ENCODE assay signal across 16 cellular contexts in genomic region chr7:139733751-139734150, GRCh38. TPM values are rescaled to one million over a fixed set of nuclear protein-coding genes. Genes with fewer than 3 reads are reported as not detected.
A peak's percentile ranks its signal among the peaks of the same experiment; 100 is the strongest.
DNase-seq lines count a peak whose midpoint lies in the region; ATAC-seq, FAIRE-seq and TF ChIP-seq lines count a peak whose summit lies in the region.
"Had no signal": no experiment of that assay in that cellular context is flagged by ENCODE, and none has a peak within 500 bp of the region (broad histone marks: within the 10 kb centered on the region; RNA-seq: fewer than 3 reads in every experiment).

No MANE protein-coding gene starts in this region.

- H3K27ac ChIP-seq in Panc1 (ENCODE audit: low read length) (peak overlapping the region; percentile 96; the same call in 1 of the 2 replicates), kidney (ENCODE audit: low read depth in 2 of 2, low read length in 2 of 2) (peak overlapping the region; percentile 43), suprapubic skin (peak overlapping the region; percentile 81)
- H3K27ac ChIP-seq: C4-2B, PC-9 had no signal

- DNase-seq in Panc1 (ENCODE audit: low read depth, low spot score) (no peak), MCF 10A (ENCODE audit: unreplicated experiment) (peak; percentile 44), kidney (no peak), suprapubic skin (ENCODE audit: low spot score in 2 of 2) (no peak), omental fat pad (ENCODE audit: low spot score) (no peak), A172 (ENCODE audit: low spot score) (no peak), H4 (ENCODE audit: low spot score) (no peak)
- DNase-seq: activated CD4-positive, alpha-beta T cell treated with anti-CD3 and anti-CD28 coated beads, Interleukin-2, amount 10 ng/mL, durations not matched to agents 24 days and 14 days; activated T-cell treated with anti-CD3 and anti-CD28 coated beads, Interleukin-2, amount 50 U/mL, for 72 hours; DND-41; NCI-H1092; PC-9; stimulated activated CD4-positive, alpha-beta T cell treated with anti-CD3 and anti-CD28 coated beads, Interleukin-2, amount 100 ng/mL, for 48 hours; T-helper 2 cell had no signal

- POLR2A ChIA-PET in Panc1 (lab: Charles Lee): no interaction called here
- POLR2A ChIA-PET in MCF 10A (lab: Yijun Ruan, JAX): interaction anchor here (1.0 to 5.0 kb wide), 5 partner anchors 8 to 53 kb away, joined by 3 to 72 read pairs (median 8); no protein-coding TSS in a partner anchor

- CTCF ChIA-PET in Panc1 (lab: Charles Lee) (no interaction called here), MCF 10A (lab: Yijun Ruan, JAX) (interaction anchor here (1.1 kb wide), 1 partner anchor 88 kb away, joined by 3 read pairs; no protein-coding TSS in a partner anchor)

- peak overlapping the region; percentile 87 for H3K27ac Mint-ChIP-seq in MCF 10A (ENCODE audit: low read depth, unreplicated experiment)
- H3K27ac Mint-ChIP-seq: activated CD4-positive, alpha-beta T cell treated with anti-CD3 and anti-CD28 coated beads, Interleukin-2, amount 10 ng/mL, durations not matched to agents 24 days and 14 days; activated T-cell treated with anti-CD3 and anti-CD28 coated beads, Interleukin-2, amount 50 U/mL, for 72 hours had no signal

- H3K9ac ChIP-seq in kidney (ENCODE audit: low read length in 2 of 2): no peak overlapping the region

- peaks cover 38% of the 10 kb centered on the region for H3K36me3 Mint-ChIP-seq in MCF 10A (ENCODE audit: insufficient read depth, unreplicated experiment)

- H3K9me3 ChIP-seq in Panc1 (ENCODE audit: control insufficient read depth, insufficient read depth, low read depth, low read length) (peaks cover 8% of the 10 kb centered on the region; the same call in 1 of the 2 replicates), kidney (ENCODE audit: control insufficient read depth in 1 of 2, low read length in 2 of 2) (no peaks in the 10 kb centered on the region), suprapubic skin (no peaks in the 10 kb centered on the region)

- H3K27me3 Mint-ChIP-seq in MCF 10A (ENCODE audit: insufficient read depth, unreplicated experiment): no peaks in the 10 kb centered on the region
- H3K27me3 Mint-ChIP-seq: activated CD4-positive, alpha-beta T cell treated with anti-CD3 and anti-CD28 coated beads, Interleukin-2, amount 10 ng/mL, durations not matched to agents 24 days and 14 days had no signal

- ATAC-seq in Panc1 (no peak), omental fat pad (ENCODE audit: low FRiP score) (no peak), HG03521 (IDR thresholded peaks at IDR 0.05; ENCODE audit: unreplicated experiment) (no peak)
- ATAC-seq: activated T-cell treated with anti-CD3 and anti-CD28 coated beads, Interleukin-2, amount 50 U/mL, for 72 hours had no signal

- H3K36me3 ChIP-seq in Panc1 (ENCODE audit: control insufficient read depth, insufficient read depth, low read length) (no peaks in the 10 kb centered on the region), kidney (ENCODE audit: control insufficient read depth in 1 of 2, insufficient read depth in 2 of 2, low read length in 2 of 2) (no peaks in the 10 kb centered on the region), suprapubic skin (no peaks in the 10 kb centered on the region)

- H3K4me1 Mint-ChIP-seq in MCF 10A (ENCODE audit: insufficient read depth, unreplicated experiment): peaks cover 84% of the 10 kb centered on the region

- H3K27me3 ChIP-seq in Panc1 (ENCODE audit: control insufficient read depth, insufficient read depth, low read length) (no peaks in the 10 kb centered on the region), suprapubic skin (no peaks in the 10 kb centered on the region)

- BruUV-seq in Panc1 (replicated peaks; lab: Mats Ljungman, UMichigan): no TSS peak
- TSS peak; percentile 77 for BruUV-seq in MCF 10A (replicated peaks; lab: Mats Ljungman, UMichigan)

- FAIRE-seq in kidney (lab: Jason Lieb, UNC): no peak

- no peak for TF ChIP-seq CTCF in Panc1 (IDR thresholded peaks at IDR 0.05)
- no peak for TF ChIP-seq CTCF in MCF 10A (IDR thresholded peaks at IDR 0.05; ENCODE audit: unreplicated experiment)
- no peak for TF ChIP-seq CTCF in kidney (IDR thresholded peaks at IDR 0.05; ENCODE audit: borderline replicate concordance, extremely low read depth, insufficient read depth)
- TF ChIP-seq CTCF in suprapubic skin (IDR thresholded peaks at IDR 0.05): no peak
- no peak for TF ChIP-seq CTCF in omental fat pad (IDR thresholded peaks at IDR 0.05)

- intact Hi-C loops in Panc1 (cut with micrococcal nuclease; ENCODE audit: unreplicated experiment): no loop called here
- intact Hi-C loops in MCF 10A (cut with micrococcal nuclease): loop anchor here (1.0 kb wide), 1 partner anchor 38 kb away; no protein-coding TSS in a partner anchor
- intact Hi-C loops in kidney (cut with DNase I): no loop called here

- H3K4me1 ChIP-seq in Panc1 (ENCODE audit: control insufficient read depth, insufficient read depth, low read length): peaks cover 47% of the 10 kb centered on the region
- H3K4me1 ChIP-seq in kidney (ENCODE audit: control insufficient read depth in 1 of 2, insufficient read depth in 1 of 2, low read depth in 1 of 2, low read length in 2 of 2): peaks cover 44 to 45% of the 10 kb centered on the region in 2 donors
- H3K4me1 ChIP-seq in suprapubic skin: peaks cover 59% of the 10 kb centered on the region

- H3K4me3 ChIP-seq in Panc1 (ENCODE audit: low read depth in 2 of 2, low read length in 2 of 2) (no peak overlapping the region), kidney (ENCODE audit: low read length in 2 of 2) (peak overlapping the region in 1 of 2 donors; percentile 10), suprapubic skin (no peak overlapping the region)
- H3K4me3 ChIP-seq: PC-9 had no signal

- whole genome bisulfite sequencing in suprapubic skin: 91% methylated on average over 7 of the region's 7 CpGs

- in situ Hi-C loops in Panc1 (cut with HindIII; ENCODE audit: low pct_unique_long_range_greater_than_20kb, low sequenced_read_pairs): no loop called here

- no peak for TF ChIP-seq EP300 in suprapubic skin (IDR thresholded peaks at IDR 0.05)

- H3K9me3 Mint-ChIP-seq in MCF 10A (ENCODE audit: unreplicated experiment): no peaks in the 10 kb centered on the region
- H3K9me3 Mint-ChIP-seq: activated CD4-positive, alpha-beta T cell treated with anti-CD3 and anti-CD28 coated beads, Interleukin-2, amount 10 ng/mL, durations not matched to agents 24 days and 14 days; activated T-cell treated with anti-CD3 and anti-CD28 coated beads, Interleukin-2, amount 50 U/mL, for 72 hours had no signal

- TF ChIP-seq POLR2A in suprapubic skin (IDR thresholded peaks at IDR 0.05): no peak

- H3K4me3 Mint-ChIP-seq in MCF 10A (ENCODE audit: unreplicated experiment): peak overlapping the region; percentile 28
- H3K4me3 Mint-ChIP-seq: activated CD4-positive, alpha-beta T cell treated with anti-CD3 and anti-CD28 coated beads, Interleukin-2, amount 10 ng/mL, durations not matched to agents 24 days and 14 days; activated T-cell treated with anti-CD3 and anti-CD28 coated beads, Interleukin-2, amount 50 U/mL, for 72 hours had no signal

RNA-seq across cellular contexts. Expression of gene HIPK2, which starts 44.0 kb away (rescaled TPM):
- total RNA-seq in Panc1 (2021; ENCODE audit: unreplicated experiment): 34.1 TPM
- polyA plus RNA-seq in Panc1 (2012; ENCODE audit: insufficient read length): 13.8 TPM
- 64.3 and 93.9 TPM in 2 replicates for total RNA-seq in MCF 10A (2022)
- total RNA-seq in kidney: 153 TPM
- polyA plus RNA-seq in kidney (ENCODE audit: insufficient read depth, low read depth, low replicate concordance): 9.6 TPM
- 10 to 100 TPM; 13.6 to 21.8 (median 18.2) TPM for total RNA-seq in suprapubic skin
- 10 to 100 TPM; 39.6 to 90.3 (median 70.0) TPM for total RNA-seq in omental fat pad
- total RNA-seq in A172 (2014; rRNA removed; shearing (Covaris generic)): 3.6 and 4.0 TPM in 2 replicates
- 12.5 and 15.4 TPM in 2 replicates for total RNA-seq in H4 (2014; rRNA removed; shearing (Covaris generic))

Comparison
In these comparisons a context has a peak if more than half of its experiments do, and no peak if none do; other contexts are left out.
1. H3K27ac ChIP-seq: peak in every context shown above with its lines; median percentile 96 in Panc1; 81 in suprapubic skin; 43 in kidney.